Comparison of ENCODE assay signal across 37 cellular contexts in the genomic region with DNA sequence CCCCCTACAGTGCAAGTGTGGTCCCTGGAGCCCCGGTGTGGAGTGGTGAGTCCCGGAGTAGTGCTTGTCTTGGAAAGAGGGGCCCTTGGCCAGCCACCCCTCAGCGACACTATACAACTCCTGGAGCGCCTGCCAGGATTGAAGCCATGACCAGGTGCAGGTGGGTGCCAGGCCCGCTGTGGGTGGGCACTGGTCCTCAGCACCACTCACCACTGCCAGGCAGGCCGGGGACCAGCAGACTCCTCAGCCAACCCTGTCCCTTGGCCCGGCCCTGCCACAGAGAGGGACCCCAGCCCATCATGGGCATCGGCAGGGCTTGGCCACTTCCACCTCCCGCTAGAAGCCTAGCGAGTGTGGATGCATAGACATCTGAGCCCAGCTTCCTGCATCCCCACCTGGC. TPM values are rescaled to one million over a fixed set of nuclear protein-coding genes. Genes with fewer than 3 reads are reported as not detected.
DNase-seq lines count a peak whose midpoint lies in the region; ATAC-seq, FAIRE-seq and TF ChIP-seq lines count a peak whose summit lies in the region.
"Had no signal": no experiment of that assay in that cellular context is flagged by ENCODE, and none has a peak within 500 bp of the region (broad histone marks: within the 10 kb centered on the region; RNA-seq: fewer than 3 reads in every experiment).

No MANE protein-coding gene starts in this region.

- H3K4me3 ChIP-seq in H7 (ENCODE audit: insufficient read depth, low read depth, low read length), result no peak overlapping the region
- H3K4me3 ChIP-seq in HepG2 (replicated peaks in 1 of 3; ENCODE audit: insufficient read depth in 1 of 3, low read depth in 2 of 3, low read length in 3 of 3), result no peak overlapping the region
- H3K4me3 ChIP-seq in neuronal stem cell (ENCODE audit: low read length in 2 of 2), result no peak overlapping the region
- H3K4me3 ChIP-seq: A549; BLaER1; BLaER1 treated with 17β-estradiol and CSF1 and Interleukin-3, amounts not matched to agents 10 nM and 100 nM had no signal

- no peak for TF ChIP-seq POLR2A in HepG2 (IDR thresholded peaks at IDR 0.05; ENCODE audit: insufficient read depth in 1 of 2, low read depth in 2 of 2, low read length in 2 of 2)

- no TSS peak for BruUV-seq in HepG2 (replicated peaks; lab: Mats Ljungman, UMichigan)

- H3K23me2 ChIP-seq in H9 (ENCODE audit: insufficient read length, low read depth, low read length, poor library complexity, severe bottlenecking), result no peaks in the 10 kb centered on the region

- intact Hi-C loops in HepG2 (cut with micrococcal nuclease; ENCODE audit: unreplicated experiment), result no loop called here

- no peak overlapping the region for H3T11ph ChIP-seq in H9 (ENCODE audit: low read length)

- no peak for TF ChIP-seq CTCF in H9 (conservative IDR thresholded peaks at IDR 0.05)
- TF ChIP-seq CTCF in HepG2 (CRISPR knock-in tag; IDR thresholded peaks at IDR 0.05), result no peak

- H3K9me3 ChIP-seq in H9 (ENCODE audit: control insufficient read depth, low read depth, low read length) (no peaks in the 10 kb centered on the region), HepG2 (ENCODE audit: low read length) (no peaks in the 10 kb centered on the region), neuronal stem cell (replicated peaks in 1 of 2; ENCODE audit: control insufficient read depth in 2 of 2, insufficient read depth in 1 of 2, low read depth in 1 of 2, low read length in 2 of 2) (no peaks in the 10 kb centered on the region)
- H3K9me3 ChIP-seq: A549; BE2C; BLaER1; BLaER1 treated with 17β-estradiol and CSF1 and Interleukin-3, amounts not matched to agents 10 nM and 100 nM; Caco-2 had no signal

- H3K36me3 ChIP-seq in H7 (replicated peaks; ENCODE audit: control insufficient read depth, insufficient read depth, low read length), result no peaks in the 10 kb centered on the region; the same call in 1 of the 2 replicates
- no peaks in the 10 kb centered on the region for H3K36me3 ChIP-seq in HepG2 (replicated peaks in 1 of 2; ENCODE audit: control insufficient read depth in 1 of 2, insufficient read depth in 2 of 2, low read length in 2 of 2)
- no peaks in the 10 kb centered on the region for H3K36me3 ChIP-seq in neuronal stem cell (replicated peaks in 1 of 2; ENCODE audit: control insufficient read depth in 2 of 2, insufficient read depth in 2 of 2, low read length in 2 of 2)
- H3K36me3 ChIP-seq: BE2C; BLaER1; BLaER1 treated with 17β-estradiol and CSF1 and Interleukin-3, amounts not matched to agents 10 nM and 100 nM had no signal

- no peak overlapping the region for H4K5ac ChIP-seq in H9 (ENCODE audit: insufficient read length, low read depth, low read length)

- POLR2A ChIA-PET in HepG2 (lab: Yijun Ruan, JAX), result no interaction called here

- H3K9ac ChIP-seq in H9 (ENCODE audit: extremely low read depth, insufficient read length, low read length) (no peak overlapping the region), HepG2 (ENCODE audit: insufficient read depth, low read depth, low read length) (no peak overlapping the region), neuronal stem cell (ENCODE audit: low read depth, low read length, poor library complexity) (no peak overlapping the region)
- H3K9ac ChIP-seq: BLaER1; BLaER1 treated with 17β-estradiol and CSF1 and Interleukin-3, amounts not matched to agents 10 nM and 100 nM had no signal

- H4K8ac ChIP-seq in H9 (replicated peaks; ENCODE audit: insufficient read length, low read depth, low read length) (no peak overlapping the region), neuronal stem cell (ENCODE audit: low read depth, low read length) (no peak overlapping the region)

- H2BK12ac ChIP-seq in H9 (ENCODE audit: insufficient read length, low read depth, low read length) (no peak overlapping the region), neuronal stem cell (ENCODE audit: low read length) (peak overlapping the region; percentile 84)

- no peak for TF ChIP-seq RAD21 in HepG2 (CRISPR knock-in tag; IDR thresholded peaks at IDR 0.05)

- no CpG with 5 or more reads among the region's 10 CpGs for WGBS in H9 (ENCODE audit: extremely low coverage, insufficient read length, low lambda C conversion rate)
- WGBS in HepG2 (ENCODE audit: low lambda C conversion rate), result 88% methylated on average over 6 of the region's 10 CpGs
- WGBS in neuronal stem cell (ENCODE audit: extremely low coverage in 2 of 2, insufficient read length in 2 of 2, insufficient replicate concordance in 1 of 2), 2 donors, result no CpG with 5 or more reads among the region's 10 CpGs

- H2AK5ac ChIP-seq in H9 (ENCODE audit: insufficient read length, low read length), result no peak overlapping the region
- H2AK5ac ChIP-seq in neuronal stem cell (ENCODE audit: low read depth, low read length), result no peak overlapping the region

- H3K4ac ChIP-seq in H9 (ENCODE audit: low read depth, low read length) (no peak overlapping the region), neuronal stem cell (ENCODE audit: low read length) (no peak overlapping the region)

- no peak overlapping the region for H3K4me3 Mint-ChIP-seq in H9
- H3K4me3 Mint-ChIP-seq: B cell; CD4-positive, alpha-beta memory T cell; CD4-positive, alpha-beta T cell; CD4-positive, CD25-positive, alpha-beta regulatory T cell; CD8-positive, alpha-beta memory T cell; CD8-positive, alpha-beta T cell had no signal

- H3K9me3 Mint-ChIP-seq in H9, result peaks cover 0 to 3% of the 10 kb centered on the region in 2 experiments; a peak in 1 of 5 replicates
- H3K9me3 Mint-ChIP-seq: CD4-positive, alpha-beta memory T cell; CD4-positive, alpha-beta T cell; CD4-positive, CD25-positive, alpha-beta regulatory T cell; CD8-positive, alpha-beta memory T cell; CD8-positive, alpha-beta T cell had no signal

- TF ChIP-seq EP300 in HepG2 (IDR thresholded peaks at IDR 0.05; ENCODE audit: low read depth in 2 of 2, low read length in 2 of 2) (no peak), HepG2 (CRISPR knock-in tag; IDR thresholded peaks at IDR 0.05; ENCODE audit: borderline replicate concordance) (no peak)

- H3K27ac ChIP-seq in H9 (ENCODE audit: insufficient read length, low read depth, low read length), result no peak overlapping the region
- H3K27ac ChIP-seq in HepG2 (ENCODE audit: extremely low read length, insufficient read depth, low read length), result no peak overlapping the region
- H3K27ac ChIP-seq in neuronal stem cell (replicated peaks; ENCODE audit: low read length), result no peak overlapping the region
- H3K27ac ChIP-seq: 22Rv1; A549; BLaER1; BLaER1 treated with 17β-estradiol and CSF1 and Interleukin-3, amounts not matched to agents 10 nM and 100 nM; C4-2B had no signal

- H4K20me1 ChIP-seq in H9 (ENCODE audit: control insufficient read depth, insufficient read depth, insufficient read length) (no peaks in the 10 kb centered on the region), HepG2 (ENCODE audit: insufficient read depth, low read length) (no peaks in the 10 kb centered on the region)
- H4K20me1 ChIP-seq: BLaER1 had no signal

- no peak for ATAC-seq in HepG2
- no peak for ATAC-seq in HG02588 (IDR thresholded peaks at IDR 0.05; ENCODE audit: unreplicated experiment)
- ATAC-seq in HG02885 (IDR thresholded peaks at IDR 0.05; ENCODE audit: poor library complexity, unreplicated experiment), result no peak
- ATAC-seq: A549; CD8-positive, alpha-beta T cell had no signal

- H2AFZ ChIP-seq in H9 (ENCODE audit: low read length), result no peak overlapping the region
- H2AFZ ChIP-seq in HepG2 (ENCODE audit: low read length), result no peak overlapping the region
- no peak overlapping the region for H2AFZ ChIP-seq in neuronal stem cell (ENCODE audit: low read length)

- no peak overlapping the region for H2BK5ac ChIP-seq in H9 (ENCODE audit: insufficient read length, low read length)
- H2BK5ac ChIP-seq in neuronal stem cell (ENCODE audit: low read length), result no peak overlapping the region

- FAIRE-seq in HepG2 (lab: Jason Lieb, UNC), result no peak
- FAIRE-seq: A204.1, A549, D721Med had no signal

- in situ Hi-C loops in HepG2 (cut with HindIII; ENCODE audit: extremely low pct_ligation_motif_present, low pct_unique_long_range_greater_than_20kb), result no loop called here

- H2BK15ac ChIP-seq in H9 (ENCODE audit: low read depth, low read length), result no peak overlapping the region
- H2BK15ac ChIP-seq in neuronal stem cell (ENCODE audit: low read length), result no peak overlapping the region

- H3K14ac ChIP-seq in H9 (ENCODE audit: insufficient read depth, low read length) (0 out of 2 replicates have a peak overlapping the region, but pooled peaks have one; percentile 16), neuronal stem cell (ENCODE audit: low read length) (no peak overlapping the region)

- H2BK120ac ChIP-seq in H9 (ENCODE audit: low read depth, low read length, poor library complexity, severe bottlenecking), result no peak overlapping the region
- no peak overlapping the region for H2BK120ac ChIP-seq in neuronal stem cell (ENCODE audit: low read depth, low read length)

- no peak overlapping the region; a peak in 1 of 7 replicates for H3K27ac Mint-ChIP-seq in H9
- H3K27ac Mint-ChIP-seq: B cell; CD14-positive monocyte; CD4-positive, alpha-beta memory T cell; CD4-positive, alpha-beta T cell; CD8-positive, alpha-beta T cell had no signal

- H3K23ac ChIP-seq in H9 (ENCODE audit: insufficient read length, low read depth, low read length), result no peak overlapping the region
- no peak overlapping the region for H3K23ac ChIP-seq in neuronal stem cell (ENCODE audit: low read depth, low read length, poor library complexity)

- no peak overlapping the region for H2BK20ac ChIP-seq in H9 (ENCODE audit: low read depth, low read length, poor library complexity, severe bottlenecking)

- no peaks in the 10 kb centered on the region for H3K4me1 ChIP-seq in H9 (ENCODE audit: insufficient read depth, low read length)
- no peaks in the 10 kb centered on the region for H3K4me1 ChIP-seq in HepG2 (ENCODE audit: insufficient read depth, low read length)
- H3K4me1 ChIP-seq in neuronal stem cell (ENCODE audit: control insufficient read depth in 2 of 2, insufficient read depth in 1 of 2, low read depth in 1 of 2, low read length in 2 of 2), result peaks cover 0 to 2% of the 10 kb centered on the region in 2 donors
- H3K4me1 ChIP-seq: A549; BE2C; BLaER1; BLaER1 treated with 17β-estradiol and CSF1 and Interleukin-3, amounts not matched to agents 10 nM and 100 nM; Caco-2 had no signal

- H4K91ac ChIP-seq in H9 (ENCODE audit: insufficient read length, low read depth, low read length) (no peak overlapping the region), neuronal stem cell (ENCODE audit: low read depth, low read length, poor library complexity) (no peak overlapping the region)

- H3K79me2 ChIP-seq in H9 (ENCODE audit: insufficient read depth, low read length) (no peaks in the 10 kb centered on the region), HepG2 (ENCODE audit: insufficient read depth, low read length) (no peaks in the 10 kb centered on the region)

- H3K27me3 Mint-ChIP-seq in H9 (ENCODE audit: low read depth), result peaks cover 7% of the 10 kb centered on the region
- H3K27me3 Mint-ChIP-seq: B cell; CD4-positive, alpha-beta memory T cell; CD4-positive, CD25-positive, alpha-beta regulatory T cell had no signal

- H3K27me3 ChIP-seq in H7 (ENCODE audit: control insufficient read depth, insufficient read depth, low read length) (no peaks in the 10 kb centered on the region), H9 (ENCODE audit: insufficient read depth, low read length) (no peaks in the 10 kb centered on the region), HepG2 (ENCODE audit: control insufficient read depth in 1 of 2, insufficient read depth in 2 of 2, low read length in 2 of 2) (no peaks in the 10 kb centered on the region), neuronal stem cell (ENCODE audit: control insufficient read depth in 3 of 3, insufficient read depth in 3 of 3, low read depth in 1 of 3, low read length in 3 of 3) (no peaks in the 10 kb centered on the region)
- H3K27me3 ChIP-seq: BE2C; BLaER1; BLaER1 treated with 17β-estradiol and CSF1 and Interleukin-3, amounts not matched to agents 10 nM and 100 nM had no signal

- H3K18ac ChIP-seq in H9 (ENCODE audit: insufficient read length, low read depth, low read length) (no peak overlapping the region), neuronal stem cell (ENCODE audit: low read length) (no peak overlapping the region)

- H3K79me1 ChIP-seq in H9 (ENCODE audit: insufficient read depth, low read depth, low read length, poor library complexity, severe bottlenecking) (no peaks in the 10 kb centered on the region), neuronal stem cell (ENCODE audit: low read depth, low read length) (no peaks in the 10 kb centered on the region)

- no peak overlapping the region for H3K56ac ChIP-seq in H9 (ENCODE audit: insufficient read length, low read depth, low read length)

- H3K4me2 ChIP-seq in H9 (ENCODE audit: insufficient read depth, insufficient read length, low read length) (no peak overlapping the region), HepG2 (ENCODE audit: low read depth, low read length) (no peak overlapping the region), neuronal stem cell (ENCODE audit: insufficient read depth, low read length, poor library complexity, severe bottlenecking) (no peak overlapping the region)
- H3K4me2 ChIP-seq: A549; BLaER1; BLaER1 treated with 17β-estradiol and CSF1 and Interleukin-3, amounts not matched to agents 10 nM and 100 nM had no signal

- CTCF ChIA-PET in HepG2 (lab: Yijun Ruan, JAX; ENCODE audit: low intra/inter-chr PET ratio, low total read pairs), result no interaction called here

- H3K36me3 Mint-ChIP-seq in H9 (ENCODE audit: insufficient read depth in 1 of 3, low read depth in 3 of 3), result no peaks in the 10 kb centered on the region; a peak in 1 of 7 replicates
- H3K36me3 Mint-ChIP-seq: CD4-positive, alpha-beta memory T cell had no signal

- DNase-seq in H7 (peak; percentile 54), H9 (no peak), HepG2 (ENCODE audit: low spot score) (no peak), neuronal stem cell (ENCODE audit: low spot score) (no peak)
- DNase-seq in stimulated activated CD4-positive, alpha-beta T cell treated with anti-CD3 and anti-CD28 coated beads, Interleukin-2, amount 100 ng/mL, for 48 hours, result no peak
- no peak for DNase-seq in central memory CD4-positive, alpha-beta T cell
- DNase-seq: 8988T; ACHN; AML-193; BE2C; C1 segment of cervical spinal cord; Caco-2; Calu3; CD4-positive, alpha-beta memory T cell; CD4-positive, alpha-beta T cell; CD4-positive, CD25-positive, alpha-beta regulatory T cell; CD8-positive, alpha-beta memory T cell; CD8-positive, alpha-beta T cell; COR-L47; DMS 273 treated with DMSO at 0.1 percent for 48 hours; DMS153; DMS53; DMS79; DMS79 treated with DMSO at 0.1 percent for 48 hours; DND-41; EL had no signal

- peaks cover 3% of the 10 kb centered on the region in 2 experiments; a peak in 1 of 4 replicates for H3K4me1 Mint-ChIP-seq in H9
- H3K4me1 Mint-ChIP-seq: B cell, CD14-positive monocyte had no signal

RNA-seq across cellular contexts. Expression of a gene that starts 42.2 kb away (rescaled TPM):
- 353 and 443 TPM in 2 replicates for total RNA-seq in H7 (2014; rRNA removed; shearing (Covaris generic))
- total RNA-seq in H9 (2021), result 189 TPM in 2 replicates
- total RNA-seq in HepG2 (2016; rRNA removed; fragmentation: Illumina TruSeq; extraction: Trizol), result 123 and 177 TPM in 2 replicates
- 143 and 149 TPM in 2 replicates for total RNA-seq in HepG2 (2016; cell fraction: cytosol; rRNA removed; fragmentation: Illumina TruSeq; extraction: Trizol; ENCODE audit: low read depth)
- total RNA-seq in HepG2 (2016; cell fraction: insoluble cytoplasmic fraction; rRNA removed; fragmentation: Illumina TruSeq; extraction: Trizol), result 108 and 184 TPM in 2 replicates
- 217 TPM in 2 replicates for total RNA-seq in HepG2 (2016; cell fraction: membrane; rRNA removed; fragmentation: Illumina TruSeq; extraction: Trizol)
- total RNA-seq in HepG2 (2016; cell fraction: nucleus; rRNA removed; fragmentation: Illumina TruSeq; extraction: Trizol), result 128 and 139 TPM in 2 replicates
- polyA plus RNA-seq in HepG2 (2011; rRNA removed), result 481 and 626 TPM in 2 replicates
- 323 and 410 TPM in 2 replicates for polyA plus RNA-seq in HepG2 (2011; cell fraction: cytosol; rRNA removed)
- 1,381 and 1,393 TPM in 2 replicates for polyA plus RNA-seq in HepG2 (2011; cell fraction: nucleus; rRNA removed)
- polyA plus RNA-seq in HepG2 (2012), result 200 and 245 TPM in 2 replicates
- polyA plus RNA-seq in HepG2 (2016; cell fraction: cytosol; fragmentation: Illumina TruSeq; extraction: Trizol; ENCODE audit: low read depth), result 126 and 132 TPM in 2 replicates
- polyA plus RNA-seq in HepG2 (2016; cell fraction: insoluble cytoplasmic fraction; fragmentation: Illumina TruSeq; extraction: Trizol; ENCODE audit: low read depth), result 133 and 166 TPM in 2 replicates
- polyA plus RNA-seq in HepG2 (2016; cell fraction: membrane; fragmentation: Illumina TruSeq; extraction: Trizol; ENCODE audit: low read depth), result 186 and 199 TPM in 2 replicates
- 341 and 351 TPM in 2 replicates for polyA plus RNA-seq in HepG2 (2016; cell fraction: nucleus; fragmentation: Illumina TruSeq; extraction: Trizol; ENCODE audit: insufficient read depth, low read depth)
- 198 and 615 TPM in 2 replicates for polyA minus RNA-seq in HepG2 (2011; rRNA and poly(A)+ RNA removed; ENCODE audit: low replicate concordance)
- polyA minus RNA-seq in HepG2 (2011; cell fraction: cytosol; rRNA and poly(A)+ RNA removed), result 125 and 128 TPM in 2 replicates
- 166 and 229 TPM in 2 replicates for polyA minus RNA-seq in HepG2 (2011; cell fraction: nucleus; rRNA and poly(A)+ RNA removed)
- polyA plus RNA-seq in neuronal stem cell (2013, experiment 1 of 2), result 129 TPM
- 118 TPM for polyA plus RNA-seq in neuronal stem cell (2013, experiment 2 of 2)
